1 cellular context compared by ENCODE assay signal in the genomic region with DNA sequence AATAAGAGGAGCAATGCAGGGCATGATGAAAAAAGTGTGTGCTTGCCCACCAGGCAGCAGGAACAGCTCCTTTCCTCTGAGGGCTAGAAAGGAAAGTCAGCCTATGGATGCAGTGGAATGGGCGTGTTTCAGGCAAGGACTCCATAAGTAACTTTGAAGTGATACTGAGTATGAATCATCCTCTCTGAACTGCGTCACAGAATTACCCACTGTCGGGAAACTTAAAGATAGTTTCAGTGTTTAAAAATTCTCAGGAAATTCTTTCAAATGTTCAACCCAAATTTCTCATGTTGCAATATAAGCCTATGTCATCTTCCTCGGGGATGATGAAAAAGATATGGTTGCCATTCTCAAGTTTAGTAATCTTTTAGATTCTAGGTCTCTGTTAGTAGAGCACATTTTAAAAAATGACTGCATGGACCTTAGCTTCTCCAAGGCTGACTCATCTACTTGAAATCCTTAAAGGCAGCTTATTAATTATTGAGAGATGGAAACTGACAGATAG.
A peak's percentile ranks its signal among the peaks of the same experiment; 100 is the strongest.
TF ChIP-seq lines count a peak whose summit lies in the region.

No MANE protein-coding gene starts in this region.

TF ChIP-seq in A549, 52 proteins besides CTCF, POLR2A, EP300 and RAD21 (continued from another document):
- TF ChIP-seq, protein P1, sequence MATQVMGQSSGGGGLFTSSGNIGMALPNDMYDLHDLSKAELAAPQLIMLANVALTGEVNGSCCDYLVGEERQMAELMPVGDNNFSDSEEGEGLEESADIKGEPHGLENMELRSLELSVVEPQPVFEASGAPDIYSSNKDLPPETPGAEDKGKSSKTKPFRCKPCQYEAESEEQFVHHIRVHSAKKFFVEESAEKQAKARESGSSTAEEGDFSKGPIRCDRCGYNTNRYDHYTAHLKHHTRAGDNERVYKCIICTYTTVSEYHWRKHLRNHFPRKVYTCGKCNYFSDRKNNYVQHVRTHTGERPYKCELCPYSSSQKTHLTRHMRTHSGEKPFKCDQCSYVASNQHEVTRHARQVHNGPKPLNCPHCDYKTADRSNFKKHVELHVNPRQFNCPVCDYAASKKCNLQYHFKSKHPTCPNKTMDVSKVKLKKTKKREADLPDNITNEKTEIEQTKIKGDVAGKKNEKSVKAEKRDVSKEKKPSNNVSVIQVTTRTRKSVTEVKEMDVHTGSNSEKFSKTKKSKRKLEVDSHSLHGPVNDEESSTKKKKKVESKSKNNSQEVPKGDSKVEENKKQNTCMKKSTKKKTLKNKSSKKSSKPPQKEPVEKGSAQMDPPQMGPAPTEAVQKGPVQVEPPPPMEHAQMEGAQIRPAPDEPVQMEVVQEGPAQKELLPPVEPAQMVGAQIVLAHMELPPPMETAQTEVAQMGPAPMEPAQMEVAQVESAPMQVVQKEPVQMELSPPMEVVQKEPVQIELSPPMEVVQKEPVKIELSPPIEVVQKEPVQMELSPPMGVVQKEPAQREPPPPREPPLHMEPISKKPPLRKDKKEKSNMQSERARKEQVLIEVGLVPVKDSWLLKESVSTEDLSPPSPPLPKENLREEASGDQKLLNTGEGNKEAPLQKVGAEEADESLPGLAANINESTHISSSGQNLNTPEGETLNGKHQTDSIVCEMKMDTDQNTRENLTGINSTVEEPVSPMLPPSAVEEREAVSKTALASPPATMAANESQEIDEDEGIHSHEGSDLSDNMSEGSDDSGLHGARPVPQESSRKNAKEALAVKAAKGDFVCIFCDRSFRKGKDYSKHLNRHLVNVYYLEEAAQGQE (IDR thresholded peaks at IDR 0.05): no peak
- no peak for TF ChIP-seq ESRRA (IDR thresholded peaks at IDR 0.05; ENCODE audit: borderline replicate concordance, low read length)
- no peak for TF ChIP-seq MAZ (IDR thresholded peaks at IDR 0.05; ENCODE audit: borderline replicate concordance, low read depth, low read length)
- TF ChIP-seq NFE2L2 (conservative IDR thresholded peaks at IDR 0.05; ENCODE audit: low read length): no peak
- no peak for TF ChIP-seq MYC (IDR thresholded peaks at IDR 0.05; ENCODE audit: borderline replicate concordance, low read length)
- no peak for TF ChIP-seq ZFP36 (IDR thresholded peaks at IDR 0.05; ENCODE audit: borderline replicate concordance, partially characterized antibody)
- no peak for TF ChIP-seq SREBF2 (IDR thresholded peaks at IDR 0.05)
- TF ChIP-seq, protein P2, sequence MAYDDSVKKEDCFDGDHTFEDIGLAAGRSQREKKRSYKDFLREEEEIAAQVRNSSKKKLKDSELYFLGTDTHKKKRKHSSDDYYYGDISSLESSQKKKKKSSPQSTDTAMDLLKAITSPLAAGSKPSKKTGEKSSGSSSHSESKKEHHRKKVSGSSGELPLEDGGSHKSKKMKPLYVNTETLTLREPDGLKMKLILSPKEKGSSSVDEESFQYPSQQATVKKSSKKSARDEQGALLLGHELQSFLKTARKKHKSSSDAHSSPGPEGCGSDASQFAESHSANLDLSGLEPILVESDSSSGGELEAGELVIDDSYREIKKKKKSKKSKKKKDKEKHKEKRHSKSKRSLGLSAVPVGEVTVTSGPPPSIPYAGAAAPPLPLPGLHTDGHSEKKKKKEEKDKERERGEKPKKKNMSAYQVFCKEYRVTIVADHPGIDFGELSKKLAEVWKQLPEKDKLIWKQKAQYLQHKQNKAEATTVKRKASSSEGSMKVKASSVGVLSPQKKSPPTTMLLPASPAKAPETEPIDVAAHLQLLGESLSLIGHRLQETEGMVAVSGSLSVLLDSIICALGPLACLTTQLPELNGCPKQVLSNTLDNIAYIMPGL (CRISPR knock-in tag; IDR thresholded peaks at IDR 0.05; ENCODE audit: borderline replicate concordance): no peak
- TF ChIP-seq RCOR1 (IDR thresholded peaks at IDR 0.05; ENCODE audit: low read depth, low read length): no peak
- peak; percentile 93 to 96 for TF ChIP-seq CEBPB (IDR thresholded peaks at IDR 0.05)
- TF ChIP-seq JUNB (IDR thresholded peaks at IDR 0.05): peak; percentile 98
- TF ChIP-seq HOXB5 (CRISPR knock-in tag; IDR thresholded peaks at IDR 0.05): 0 out of 2 replicates have a peak, but pooled peaks have one; percentile 25
- no peak for TF ChIP-seq TFCP2L1 (CRISPR knock-in tag; IDR thresholded peaks at IDR 0.05)
- no peak for TF ChIP-seq ZSCAN20 (CRISPR knock-in tag; IDR thresholded peaks at IDR 0.05)
- no peak for TF ChIP-seq HOXA7 (CRISPR knock-in tag; IDR thresholded peaks at IDR 0.05)
- no peak for TF ChIP-seq NPAS2 (CRISPR knock-in tag; IDR thresholded peaks at IDR 0.05; ENCODE audit: borderline replicate concordance)
- TF ChIP-seq PHF8 (IDR thresholded peaks at IDR 0.05; ENCODE audit: borderline replicate concordance, low read depth): no peak
- no peak for TF ChIP-seq CBX2 (IDR thresholded peaks at IDR 0.05; ENCODE audit: borderline replicate concordance, low read depth)
- no peak for TF ChIP-seq HEYL (CRISPR knock-in tag; IDR thresholded peaks at IDR 0.05)
- no peak for TF ChIP-seq RARB (CRISPR knock-in tag; IDR thresholded peaks at IDR 0.05)
- TF ChIP-seq E2F6 (IDR thresholded peaks at IDR 0.05; ENCODE audit: borderline replicate concordance, low read depth): no peak
- no peak for TF ChIP-seq HOXB13 (CRISPR knock-in tag; IDR thresholded peaks at IDR 0.05; ENCODE audit: low read depth)
- no peak for TF ChIP-seq ELK1 (IDR thresholded peaks at IDR 0.05; ENCODE audit: low read depth, low read length)
TF ChIP-seq in A549: peak in this region for 9.
